ENCODE assay signal across 23 cellular contexts in the genomic region with DNA sequence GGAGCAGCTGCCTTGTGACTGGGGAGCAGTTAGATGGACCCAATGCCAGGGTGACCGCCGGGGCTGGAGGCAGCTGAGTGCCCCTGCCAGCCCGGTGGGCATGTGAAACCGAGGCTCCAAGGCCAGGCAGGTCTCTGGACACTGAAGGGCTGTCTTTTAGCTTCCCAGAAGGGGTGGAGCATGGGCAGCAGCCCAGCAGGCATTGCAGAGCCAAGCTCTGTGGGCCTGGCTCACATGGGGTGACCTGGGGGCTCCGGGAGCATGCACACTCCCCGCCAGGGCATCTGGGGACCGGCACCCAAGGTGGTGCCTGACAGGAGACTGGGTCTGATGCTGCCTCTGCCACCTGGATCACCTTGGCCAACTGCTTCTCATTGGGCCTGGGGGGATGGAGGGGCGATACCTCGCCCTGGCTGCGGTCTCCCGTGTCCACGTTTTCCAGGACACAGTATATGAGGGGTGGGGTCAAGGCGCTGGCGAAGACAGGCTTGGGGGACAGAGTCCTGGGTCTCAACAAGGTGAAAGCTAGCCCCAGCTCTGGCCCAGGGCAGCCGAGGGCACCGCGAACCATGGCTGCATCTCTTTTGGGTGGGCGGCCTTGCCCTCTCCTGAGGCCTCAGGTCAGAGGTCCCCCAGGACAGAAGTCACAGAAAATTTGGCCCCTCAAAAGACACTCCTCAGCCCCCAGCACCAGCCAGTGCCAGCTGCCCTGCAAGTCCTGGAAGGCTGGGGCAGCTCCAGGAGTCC.
"Had no signal": no experiment of that assay in that cellular context is flagged by ENCODE, and none has a peak within 500 bp of the region (broad histone marks: within the 10 kb centered on the region; RNA-seq: fewer than 3 reads in every experiment).

No MANE protein-coding gene starts in this region.

- DNase-seq: hippocampal formation; kidney glomerular epithelial cell; left cardiac atrium; left lung; midbrain; mucosa of descending colon; naive thymus-derived CD4-positive, alpha-beta T cell; pancreas; posterior cingulate gyrus; retina; right cardiac atrium; sigmoid colon; small intestine; spleen; stimulated activated CD4-positive, alpha-beta T cell treated with anti-CD3 and anti-CD28 coated beads, Interleukin-4, amount 100 ng/mL, for 24 hours; stimulated activated naive CD4-positive, alpha-beta T cell; tibial artery; trophoblast cell; upper lobe of right lung had no signal

- H3K4me3 ChIP-seq: left lung, lung, mucosa of descending colon, pancreas, prostate gland, sigmoid colon, spleen, suprapubic skin, thoracic aorta, tibial artery, upper lobe of right lung had no signal

- H3K27me3 ChIP-seq: pancreas had no signal

- H3K36me3 ChIP-seq: left lung, pancreas, prostate gland, sigmoid colon, spleen, suprapubic skin, thoracic aorta, tibial artery, upper lobe of right lung had no signal

- H3K9me3 ChIP-seq: left lung, mucosa of descending colon, pancreas, prostate gland, sigmoid colon, spleen, suprapubic skin, thoracic aorta, tibial artery, upper lobe of right lung had no signal

- H3K27ac ChIP-seq: left lung, pancreas, sigmoid colon, spleen, suprapubic skin, thoracic aorta, tibial artery, upper lobe of right lung had no signal

- ATAC-seq: left lung; mucosa of descending colon; naive thymus-derived CD4-positive, alpha-beta T cell; upper lobe of right lung had no signal

- H3K4me1 ChIP-seq: left lung, pancreas, prostate gland, sigmoid colon, suprapubic skin, tibial artery, upper lobe of right lung had no signal
